Comparison of ENCODE assay signal across 1 cellular context in genomic region chr5:29367176-29367833, GRCh38.
TF ChIP-seq lines count a peak whose summit lies in the region.

No MANE protein-coding gene starts in this region.

TF ChIP-seq in WTC11, 78 proteins besides CTCF, POLR2A, EP300 and RAD21 (continued from another document):
- TF ChIP-seq E2F4 (CRISPR knock-in tag; IDR thresholded peaks at IDR 0.05; ENCODE audit: borderline replicate concordance, low read depth) (no peak), NFYB (CRISPR knock-in tag; conservative IDR thresholded peaks at IDR 0.05; ENCODE audit: low read depth) (no peak), ZNF263 (CRISPR knock-in tag; IDR thresholded peaks at IDR 0.05; ENCODE audit: low read depth) (no peak), ESRRA (CRISPR knock-in tag; IDR thresholded peaks at IDR 0.05; ENCODE audit: borderline replicate concordance) (no peak), FOXP4 (CRISPR knock-in tag; IDR thresholded peaks at IDR 0.05) (no peak), AR (CRISPR knock-in tag; IDR thresholded peaks at IDR 0.05) (no peak), PREB (CRISPR knock-in tag; IDR thresholded peaks at IDR 0.05; ENCODE audit: borderline replicate concordance) (no peak), JUN (CRISPR knock-in tag; IDR thresholded peaks at IDR 0.05) (no peak), ZMAT4 (CRISPR knock-in tag; IDR thresholded peaks at IDR 0.05) (no peak), ETV6 (CRISPR knock-in tag; IDR thresholded peaks at IDR 0.05) (no peak)
